In genomic region chr18:47254341-47254939, GRCh38 we compare ENCODE assay signal across 9 cellular contexts.
DNase-seq lines count a peak whose midpoint lies in the region; ATAC-seq and TF ChIP-seq lines count a peak whose summit lies in the region.
"Had no signal": no experiment of that assay in that cellular context is flagged by ENCODE, and none has a peak within 500 bp of the region (broad histone marks: within the 10 kb centered on the region; RNA-seq: fewer than 3 reads in every experiment).

No MANE protein-coding gene starts in this region.

- no peak overlapping the region for H3K4me3 ChIP-seq in HEK293 (ENCODE audit: low read depth, low read length)
- H3K4me3 ChIP-seq in WERI-Rb-1 (ENCODE audit: low read depth, low read length): no peak overlapping the region

- no peaks in the 10 kb centered on the region for H3K36me3 ChIP-seq in HEK293 (ENCODE audit: control insufficient read depth in 2 of 2, insufficient read depth in 1 of 2, low read length in 2 of 2)
- no peaks in the 10 kb centered on the region for H3K36me3 ChIP-seq in WERI-Rb-1

- POLR2A ChIA-PET in HEK293 (lab: Yijun Ruan, JAX): no interaction called here

- H3K4me1 ChIP-seq in HEK293 (ENCODE audit: control insufficient read depth, insufficient read depth, low read length): no peaks in the 10 kb centered on the region

- H3K27ac ChIP-seq in HEK293 (ENCODE audit: extremely low read depth, low read depth, low read length) (no peak overlapping the region), WERI-Rb-1 (no peak overlapping the region)

- no peaks in the 10 kb centered on the region for H3K9me3 ChIP-seq in HEK293 (ENCODE audit: control insufficient read depth, insufficient read depth, low read depth, low read length)
- H3K9me3 ChIP-seq in WERI-Rb-1 (ENCODE audit: severe bottlenecking): no peaks in the 10 kb centered on the region

- in situ Hi-C loops in ACHN (cut with HindIII; ENCODE audit: low pct_ligation_motif_present, low pct_unique_long_range_greater_than_20kb, low sequenced_read_pairs): no loop called here

- ATAC-seq in HG03354 (IDR thresholded peaks at IDR 0.05; ENCODE audit: poor library complexity, severe bottlenecking, unreplicated experiment): no peak

- H3K27me3 ChIP-seq in WERI-Rb-1 (ENCODE audit: insufficient read depth, low read depth, severe bottlenecking): peaks cover 35% of the 10 kb centered on the region

- DNase-seq in ACHN (peak; percentile 65), amniotic epithelial cell (ENCODE audit: low read depth) (peak; percentile 35), kidney glomerular epithelial cell (lab: John Stamatoyannopoulos, UW) (peak; percentile 18), WERI-Rb-1 (no peak), NCI-H2227 (lab: John Stamatoyannopoulos, UW; ENCODE audit: unreplicated experiment) (no peak), NCI-H2196 (lab: John Stamatoyannopoulos, UW; ENCODE audit: unreplicated experiment) (no peak)
- DNase-seq: activated gamma-delta T cell had no signal

- TF ChIP-seq CTCF in HEK293 (tag by site-specific recombination; IDR thresholded peaks at IDR 0.05): no peak
- TF ChIP-seq CTCF in WERI-Rb-1 (IDR thresholded peaks at IDR 0.05; ENCODE audit: low read depth, low read length): no peak

- CTCF ChIA-PET in HEK293 (lab: Yijun Ruan, JAX): interaction anchor here (0.7 kb wide), 1 partner anchor 342 kb away, joined by 4 read pairs; no protein-coding TSS in a partner anchor

TF ChIP-seq in HEK293, 187 proteins besides CTCF, POLR2A, EP300 and RAD21:
- TF ChIP-seq REST (tag by site-specific recombination; IDR thresholded peaks at IDR 0.05) (peak; percentile 92), ZNF239 (tag by site-specific recombination; IDR thresholded peaks at IDR 0.05) (no peak), ZNF585B (tag by site-specific recombination; IDR thresholded peaks at IDR 0.05) (peak; percentile 66)

Comparison
In these comparisons a context has a peak if more than half of its experiments do, and no peak if none do; other contexts are left out.
1. DNase-seq: peak in ACHN (single experiment), amniotic epithelial cell (single experiment) and kidney glomerular epithelial cell (single experiment); none in WERI-Rb-1 (single experiment), NCI-H2227 (single experiment) and NCI-H2196 (single experiment).